Comparison of ENCODE assay signal across 25 cellular contexts in the genomic region with DNA sequence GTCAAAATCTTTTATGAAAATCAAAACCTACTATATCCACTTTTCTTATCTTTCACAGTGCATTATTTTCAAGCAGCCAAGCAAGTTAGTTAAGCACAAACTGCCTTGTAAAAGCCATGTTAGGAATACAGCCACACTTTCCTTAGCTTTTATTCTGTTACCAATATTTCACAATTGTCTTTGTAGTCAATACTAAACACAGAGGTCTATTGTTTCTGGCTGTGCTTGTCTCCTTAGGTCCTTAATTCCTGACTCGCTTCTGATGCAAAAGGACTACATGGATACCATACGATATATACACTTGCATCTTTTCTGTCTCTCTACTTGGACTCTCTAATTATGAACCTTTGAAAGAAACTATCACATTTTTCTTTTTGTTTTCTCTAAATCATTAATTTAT.
"Had no signal": no experiment of that assay in that cellular context is flagged by ENCODE, and none has a peak within 500 bp of the region (broad histone marks: within the 10 kb centered on the region; RNA-seq: fewer than 3 reads in every experiment).

No MANE protein-coding gene starts in this region.

- ATAC-seq: activated T-helper 17 cell treated with anti-CD3 and anti-CD28 coated beads, Interleukin-2, amount 50 U/mL, for 72 hours; Panc1; Right ventricle myocardium inferior had no signal

- H3K4me1 Mint-ChIP-seq: activated CD4-positive, alpha-beta memory T cell treated with anti-CD3 and anti-CD28 coated beads, Interleukin-2, amount 10 ng/mL, durations not matched to agents 7 days and 5 days; activated CD4-positive, alpha-beta T cell treated with anti-CD3 and anti-CD28 coated beads, Interleukin-2, amount 10 ng/mL, durations not matched to agents 7 days and 5 days; activated naive CD4-positive, alpha-beta T cell treated with anti-CD3 and anti-CD28 coated beads, Interleukin-2, amount 10 ng/mL, durations not matched to agents 7 days and 5 days; activated naive CD8-positive, alpha-beta T cell treated with anti-CD3 and anti-CD28 coated beads for 36 hours; activated T-helper 17 cell treated with anti-CD3 and anti-CD28 coated beads, Interleukin-2, amount 50 U/mL, for 72 hours had no signal

- H3K4me2 ChIP-seq: SK-N-SH had no signal

- H3K27ac ChIP-seq: brain microvascular endothelial cell, cardiac muscle cell, VCaP had no signal

- H3K9me3 ChIP-seq: SK-N-SH had no signal

- H3K9me3 Mint-ChIP-seq: activated CD4-positive, alpha-beta T cell treated with anti-CD3 and anti-CD28 coated beads, Interleukin-2, amount 10 ng/mL, durations not matched to agents 7 days and 5 days; activated naive CD4-positive, alpha-beta T cell treated with anti-CD3 and anti-CD28 coated beads, Interleukin-2, amount 10 ng/mL, durations not matched to agents 7 days and 5 days; activated naive CD8-positive, alpha-beta T cell treated with anti-CD3 and anti-CD28 coated beads for 36 hours had no signal

- H3K9ac ChIP-seq: SK-N-SH had no signal

- DNase-seq: activated CD4-positive, alpha-beta memory T cell treated with anti-CD3 and anti-CD28 coated beads, Interleukin-2, amount 10 ng/mL, durations not matched to agents 7 days and 5 days; activated CD4-positive, alpha-beta T cell treated with anti-CD3 and anti-CD28 coated beads, Interleukin-2, amount 10 ng/mL, durations not matched to agents 7 days and 5 days; activated CD4-positive, CD25-positive, alpha-beta regulatory T cell; activated gamma-delta T cell; activated naive CD4-positive, alpha-beta T cell treated with anti-CD3 and anti-CD28 coated beads, Interleukin-2, amount 10 ng/mL, durations not matched to agents 7 days and 5 days; activated naive CD8-positive, alpha-beta T cell treated with anti-CD3 and anti-CD28 coated beads for 36 hours; activated T-cell treated with anti-CD3 and anti-CD28 coated beads for 4 hours; activated T-cell treated with anti-CD3 and anti-CD28 coated beads, Interleukin-2, amount 50 U/mL, for 48 hours; brain microvascular endothelial cell; NCI-H1048; NCI-H1694; NCI-H2029; NCI-H2107; NCI-H2171 treated with DMSO at 0.1 percent for 48 hours; NCI-H226; NCI-H526; NCI-H82; RPMI8226; SK-N-SH; T-helper 1 cell had no signal

- H3K36me3 ChIP-seq: brain microvascular endothelial cell, cardiac muscle cell had no signal

- H3K36me3 Mint-ChIP-seq: activated naive CD4-positive, alpha-beta T cell treated with anti-CD3 and anti-CD28 coated beads, Interleukin-2, amount 10 ng/mL, durations not matched to agents 7 days and 5 days; activated naive CD8-positive, alpha-beta T cell treated with anti-CD3 and anti-CD28 coated beads for 36 hours had no signal

- H3K4me3 ChIP-seq: cardiac muscle cell had no signal

- H3K27me3 Mint-ChIP-seq: activated CD4-positive, alpha-beta memory T cell treated with anti-CD3 and anti-CD28 coated beads, Interleukin-2, amount 10 ng/mL, durations not matched to agents 7 days and 5 days; activated CD4-positive, alpha-beta T cell treated with anti-CD3 and anti-CD28 coated beads, Interleukin-2, amount 10 ng/mL, durations not matched to agents 7 days and 5 days; activated naive CD4-positive, alpha-beta T cell treated with anti-CD3 and anti-CD28 coated beads, Interleukin-2, amount 10 ng/mL, durations not matched to agents 7 days and 5 days; activated naive CD8-positive, alpha-beta T cell treated with anti-CD3 and anti-CD28 coated beads for 36 hours; activated T-helper 17 cell treated with anti-CD3 and anti-CD28 coated beads, Interleukin-2, amount 50 U/mL, for 72 hours had no signal

- H3K4me3 Mint-ChIP-seq: activated CD4-positive, alpha-beta memory T cell treated with anti-CD3 and anti-CD28 coated beads, Interleukin-2, amount 10 ng/mL, durations not matched to agents 7 days and 5 days; activated CD4-positive, alpha-beta T cell treated with anti-CD3 and anti-CD28 coated beads, Interleukin-2, amount 10 ng/mL, durations not matched to agents 7 days and 5 days; activated naive CD4-positive, alpha-beta T cell treated with anti-CD3 and anti-CD28 coated beads, Interleukin-2, amount 10 ng/mL, durations not matched to agents 7 days and 5 days; activated naive CD8-positive, alpha-beta T cell treated with anti-CD3 and anti-CD28 coated beads for 36 hours; activated T-helper 17 cell treated with anti-CD3 and anti-CD28 coated beads, Interleukin-2, amount 50 U/mL, for 72 hours had no signal

- H3K27me3 ChIP-seq: brain microvascular endothelial cell, cardiac muscle cell had no signal

- H3K27ac Mint-ChIP-seq: activated CD4-positive, alpha-beta memory T cell treated with anti-CD3 and anti-CD28 coated beads, Interleukin-2, amount 10 ng/mL, durations not matched to agents 7 days and 5 days; activated CD4-positive, alpha-beta T cell treated with anti-CD3 and anti-CD28 coated beads, Interleukin-2, amount 10 ng/mL, durations not matched to agents 7 days and 5 days; activated naive CD4-positive, alpha-beta T cell treated with anti-CD3 and anti-CD28 coated beads, Interleukin-2, amount 10 ng/mL, durations not matched to agents 7 days and 5 days; activated naive CD8-positive, alpha-beta T cell treated with anti-CD3 and anti-CD28 coated beads for 36 hours; activated T-helper 17 cell treated with anti-CD3 and anti-CD28 coated beads, Interleukin-2, amount 50 U/mL, for 72 hours had no signal
